ENCODE assay signal across 8 cellular contexts in the genomic region with DNA sequence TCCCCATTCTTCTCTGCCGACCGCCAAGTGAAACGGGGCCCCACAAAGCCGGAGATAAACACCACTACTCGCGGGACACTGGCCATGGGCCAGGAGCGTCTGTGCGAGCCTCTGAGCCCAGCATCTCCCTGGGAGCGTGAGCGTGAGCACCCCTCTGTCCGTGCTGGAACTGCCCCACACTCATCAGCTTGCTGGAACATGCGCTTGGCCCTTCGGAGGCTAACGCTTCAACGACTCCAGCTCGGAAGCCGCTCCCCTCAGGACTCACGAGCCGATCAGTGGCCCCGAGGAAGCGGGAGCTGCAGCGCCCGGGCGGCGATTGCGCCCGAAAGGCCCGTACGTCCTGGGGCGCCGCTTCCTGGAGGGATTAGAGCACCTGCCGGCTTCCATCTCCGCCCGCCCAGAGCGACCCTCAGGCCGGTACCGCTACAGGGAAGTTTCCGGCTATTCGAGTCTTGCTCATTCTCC. TPM values are rescaled to one million over a fixed set of nuclear protein-coding genes. Genes with fewer than 3 reads are reported as not detected.
DNase-seq lines count a peak whose midpoint lies in the region; ATAC-seq, FAIRE-seq and TF ChIP-seq lines count a peak whose summit lies in the region.

No MANE protein-coding gene starts in this region.

- intact Hi-C loops in CD14-positive monocyte (cut with micrococcal nuclease): loop anchor here (2.0 to 5.0 kb wide), 3 partner anchors 115 to 138 kb away; no protein-coding TSS in a partner anchor

- TF ChIP-seq CTCF in CD14-positive monocyte (IDR thresholded peaks at IDR 0.05) (no peak), astrocyte of the cerebellum (IDR thresholded peaks at IDR 0.05; ENCODE audit: low read depth, low read length, missing control alignments) (no peak)

- H3K36me3 ChIP-seq in small intestine (ENCODE audit: control insufficient read depth in 2 of 2, insufficient read depth in 2 of 2, low read length in 2 of 2): no peaks in the 10 kb centered on the region

- H3K27me3 ChIP-seq in small intestine (ENCODE audit: control insufficient read depth in 2 of 2, insufficient read depth in 2 of 2, low read length in 2 of 2): peaks cover 0 to 3% of the 10 kb centered on the region in 2 donors

- WGBS in small intestine, 3 donors: 1 to 3% (median 2%) methylated on average over 35 to 39 of the region's 39 CpGs

- H3K27me3 Mint-ChIP-seq in CD14-positive monocyte (ENCODE audit: low read depth in 3 of 3): peaks cover 62 to 79% (median 66%) of the 10 kb centered on the region in 3 donors

- H3K4me1 Mint-ChIP-seq in CD14-positive monocyte: peaks cover 28% of the 10 kb centered on the region

- ATAC-seq in GM21528 (IDR thresholded peaks at IDR 0.05; ENCODE audit: low FRiP score, unreplicated experiment) (no peak), HG02759 (IDR thresholded peaks at IDR 0.05; ENCODE audit: unreplicated experiment) (no peak), HG03175 (IDR thresholded peaks at IDR 0.05; ENCODE audit: unreplicated experiment) (no peak)

- H3K27ac ChIP-seq in small intestine (ENCODE audit: low read depth in 1 of 2, low read length in 1 of 2): no peak overlapping the region

- peak overlapping the region; percentile 51 for H3K4me3 ChIP-seq in astrocyte of the cerebellum (ENCODE audit: low read depth, low read length)
- H3K4me3 ChIP-seq in iPS-11a (ENCODE audit: low read depth, low read length): peak overlapping the region; percentile 39
- H3K4me3 ChIP-seq in small intestine (ENCODE audit: low read depth in 1 of 2, low read length in 2 of 2): peak overlapping the region in 1 of 2 donors; percentile 64

- no peak for FAIRE-seq in small intestine (lab: Jason Lieb, UNC)

- peaks cover 0 to 16% of the 10 kb centered on the region in 2 donors for H3K36me3 Mint-ChIP-seq in CD14-positive monocyte

- H3K9me3 ChIP-seq in small intestine (ENCODE audit: control insufficient read depth, low read depth): no peaks in the 10 kb centered on the region

- H3K9me3 Mint-ChIP-seq in CD14-positive monocyte: peaks cover 0 to 18% (median 6%) of the 10 kb centered on the region in 7 donors

- peaks cover 0 to 5% of the 10 kb centered on the region in 2 donors for H3K4me1 ChIP-seq in small intestine (ENCODE audit: control insufficient read depth in 2 of 2, insufficient read depth in 1 of 2, low read depth in 1 of 2, low read length in 1 of 2)

- H3K27ac Mint-ChIP-seq in CD14-positive monocyte: no peak overlapping the region

- peak overlapping the region; percentile 70 to 95 for H3K4me3 Mint-ChIP-seq in CD14-positive monocyte

- in situ Hi-C loops in astrocyte of the cerebellum (cut with HindIII; ENCODE audit: low sequenced_read_pairs): no loop called here

- no peak for DNase-seq in CD14-positive monocyte (ENCODE audit: low spot score)
- peak; percentile 30 for DNase-seq in HuH-7 (ENCODE audit: low spot score)
- DNase-seq in astrocyte of the cerebellum (ENCODE audit: low read depth): no peak
- DNase-seq in small intestine: peak; percentile 38

RNA-seq across cellular contexts. Expression of gene TLL2, which starts 1.2 kb away (rescaled TPM):
- not detected for polyA plus RNA-seq in CD14-positive monocyte
- polyA plus RNA-seq in small intestine: under 1 TPM in 2 of 3 donors, not detected in 1; 0.46 to 0.54 TPM

Comparison
In these comparisons a context has a peak if more than half of its experiments do, and no peak if none do; other contexts are left out.
1. DNase-seq: peak in HuH-7 (single experiment) and small intestine (single experiment); none in CD14-positive monocyte (single experiment) and astrocyte of the cerebellum (single experiment).